In genomic region chr7:43114451-43114765, GRCh38 we compare ENCODE assay signal across 23 cellular contexts. TPM values are rescaled to one million over a fixed set of nuclear protein-coding genes. Genes with fewer than 3 reads are reported as not detected.
DNase-seq lines count a peak whose midpoint lies in the region; ATAC-seq, FAIRE-seq and TF ChIP-seq lines count a peak whose summit lies in the region.
"Had no signal": no experiment of that assay in that cellular context is flagged by ENCODE, and none has a peak within 500 bp of the region (broad histone marks: within the 10 kb centered on the region; RNA-seq: fewer than 3 reads in every experiment).

No MANE protein-coding gene starts in this region.

- H3K79me2 ChIP-seq in K562 (ENCODE audit: control insufficient read depth, insufficient read depth, low read length), result no peaks in the 10 kb centered on the region
- no peaks in the 10 kb centered on the region for H3K79me2 ChIP-seq in PC-3 (ENCODE audit: low read length)

- TF ChIP-seq RAD21 in K562 (CRISPR knock-in tag; conservative IDR thresholded peaks at IDR 0.05 in 1 of 2, IDR thresholded peaks at IDR 0.05 in 1 of 2), result no peak

- peaks cover 63% of the 10 kb centered on the region for H3K27me3 Mint-ChIP-seq in type B pancreatic cell

- H3K4me1 ChIP-seq in HUES48 (ENCODE audit: control insufficient read depth, insufficient read depth, low read length), result peaks cover 44% of the 10 kb centered on the region
- peaks cover 0 to 17% of the 10 kb centered on the region in 2 experiments; a peak in 3 of 5 replicates for H3K4me1 ChIP-seq in K562 (replicated peaks in 1 of 2; ENCODE audit: control insufficient read depth in 2 of 2, insufficient read depth in 2 of 2, low read length in 2 of 2)
- H3K4me1 ChIP-seq in iPS-15b (ENCODE audit: control insufficient read depth, insufficient read depth, low read length), result peaks cover 21% of the 10 kb centered on the region
- H3K4me1 ChIP-seq in PC-3 (ENCODE audit: insufficient read depth, low read length), result peaks cover 5% of the 10 kb centered on the region; the same call in 1 of the 2 replicates
- H3K4me1 ChIP-seq in right cardiac atrium (ENCODE audit: control insufficient read depth, insufficient read depth, low read length), result no peaks in the 10 kb centered on the region

- CTCF ChIA-PET in K562 (lab: Yijun Ruan, JAX; ENCODE audit: low intra/inter-chr PET ratio) (no interaction called here), PC-3 (lab: Charles Lee) (no interaction called here)

- H4K20me1 ChIP-seq in K562 (replicated peaks; ENCODE audit: control insufficient read depth, insufficient read depth, low read length) (no peaks in the 10 kb centered on the region), PC-3 (ENCODE audit: low read length) (0 out of 2 replicates have a peak, but pooled peaks cover 2% of the 10 kb centered on the region)

- H3K4me3 ChIP-seq in HUES48 (ENCODE audit: low read depth, low read length), result peak overlapping the region; percentile 74
- no peak overlapping the region for H3K4me3 ChIP-seq in K562
- H3K4me3 ChIP-seq in iPS-15b (ENCODE audit: low read depth, low read length), result peak overlapping the region; percentile 78
- H3K4me3 ChIP-seq in PC-3 (ENCODE audit: low read length), result no peak overlapping the region
- no peak overlapping the region for H3K4me3 ChIP-seq in right cardiac atrium (ENCODE audit: low read length)

- H3K9me2 ChIP-seq in PC-3 (replicated peaks; ENCODE audit: low read length), result no peaks in the 10 kb centered on the region
- H3K9me2 ChIP-seq: SK-N-SH had no signal

- POLR2A ChIA-PET in K562 (lab: Yijun Ruan, JAX) (no interaction called here), PC-3 (lab: Charles Lee; ENCODE audit: unreplicated experiment) (no interaction called here)

- peaks cover 7% of the 10 kb centered on the region for H3K4me1 Mint-ChIP-seq in type B pancreatic cell (ENCODE audit: unreplicated experiment)

- TF ChIP-seq EP300 in K562 (IDR thresholded peaks at IDR 0.05; ENCODE audit: low read length), result no peak

- H3K4me2 ChIP-seq in K562 (ENCODE audit: insufficient read depth, low read length) (no peak overlapping the region), PC-3 (ENCODE audit: low read length) (no peak overlapping the region)

- in situ Hi-C loops in K562 (cut with MboI), result no loop called here

- H3K36me3 ChIP-seq in HUES48 (ENCODE audit: control insufficient read depth, insufficient read depth, low read length), result no peaks in the 10 kb centered on the region
- no peaks in the 10 kb centered on the region for H3K36me3 ChIP-seq in K562 (ENCODE audit: control insufficient read depth, insufficient read depth, low read length)
- H3K36me3 ChIP-seq in iPS-15b (ENCODE audit: control insufficient read depth, insufficient read depth, low read length), result no peaks in the 10 kb centered on the region
- no peaks in the 10 kb centered on the region for H3K36me3 ChIP-seq in PC-3 (ENCODE audit: low read depth, low read length)
- H3K36me3 ChIP-seq: esophagus squamous epithelium had no signal

- no peaks in the 10 kb centered on the region for H3K36me3 Mint-ChIP-seq in type B pancreatic cell
- H3K36me3 Mint-ChIP-seq: immature natural killer cell had no signal

- H3K27me3 ChIP-seq in HUES48 (ENCODE audit: control insufficient read depth, insufficient read depth, low read length) (peaks cover 33% of the 10 kb centered on the region), K562 (ENCODE audit: control insufficient read depth in 2 of 2, insufficient read depth in 2 of 2, low read length in 2 of 2) (peaks cover 23% of the 10 kb centered on the region in 2 experiments; a peak in 4 of 5 replicates), iPS-15b (ENCODE audit: control insufficient read depth, insufficient read depth, low read length) (peaks cover 32% of the 10 kb centered on the region), PC-3 (ENCODE audit: low read length) (peaks cover 85% of the 10 kb centered on the region), right cardiac atrium (ENCODE audit: control insufficient read depth, insufficient read depth) (no peaks in the 10 kb centered on the region)

- FAIRE-seq in K562 (lab: Jason Lieb, UNC), result no peak

- H3K9me3 ChIP-seq in HUES48 (ENCODE audit: control insufficient read depth, insufficient read depth, low read length), result no peaks in the 10 kb centered on the region
- no peaks in the 10 kb centered on the region for H3K9me3 ChIP-seq in K562 (replicated peaks; ENCODE audit: control insufficient read depth, insufficient read depth, low read depth, low read length)
- H3K9me3 ChIP-seq in iPS-15b (ENCODE audit: control insufficient read depth, insufficient read depth, low read length), result no peaks in the 10 kb centered on the region
- no peaks in the 10 kb centered on the region for H3K9me3 ChIP-seq in PC-3 (ENCODE audit: low read length)
- H3K9me3 ChIP-seq in right cardiac atrium (ENCODE audit: control insufficient read depth, low read length), result no peaks in the 10 kb centered on the region
- H3K9me3 ChIP-seq: esophagus squamous epithelium, SK-N-SH had no signal

- ATAC-seq in K562 (no peak), PC-3 (no peak), right cardiac atrium (no peak)
- ATAC-seq: activated CD8-positive, alpha-beta T cell treated with anti-CD3 and anti-CD28 coated beads, Interleukin-2, amount 10 ng/mL, durations not matched to agents 7 days and 5 days had no signal

- H3K27ac Mint-ChIP-seq in type B pancreatic cell, result no peak overlapping the region
- H3K27ac Mint-ChIP-seq: activated CD8-positive, alpha-beta T cell treated with anti-CD3 and anti-CD28 coated beads, Interleukin-2, amount 10 ng/mL, durations not matched to agents 7 days and 5 days; immature natural killer cell had no signal

- H3K9ac ChIP-seq in HUES48 (ENCODE audit: low read depth, low read length) (peak overlapping the region; percentile 49; the same call in 1 of the 2 replicates), K562 (ENCODE audit: insufficient read depth in 1 of 2, low read depth in 2 of 2, low read length in 2 of 2) (no peak overlapping the region), iPS-15b (ENCODE audit: low read depth, low read length) (no peak overlapping the region), PC-3 (ENCODE audit: low read length) (no peak overlapping the region)
- H3K9ac ChIP-seq: SK-N-SH had no signal

- no peak for TF ChIP-seq POLR2A in K562 (conservative IDR thresholded peaks at IDR 0.05)

- H3F3A ChIP-seq in PC-3 (ENCODE audit: low read length, unreplicated experiment), result no peaks in the 10 kb centered on the region

- no peak overlapping the region for H2AFZ ChIP-seq in K562 (ENCODE audit: low read depth, low read length)
- H2AFZ ChIP-seq in PC-3 (ENCODE audit: low read length), result no peak overlapping the region

- BruUV-seq in K562 (replicated peaks; lab: Mats Ljungman, UMichigan) (no TSS peak), PC-3 (replicated peaks; lab: Mats Ljungman, UMichigan) (no TSS peak)

- WGBS in K562 (ENCODE audit: insufficient coverage, low coverage, missing lambda C conversion rate), result 22% methylated on average over 3 of the region's 3 CpGs
- WGBS in right cardiac atrium, result 18% methylated on average over 3 of the region's 3 CpGs

- TF ChIP-seq CTCF in K562 (IDR thresholded peaks at IDR 0.05 in 2 of 3, conservative IDR thresholded peaks at IDR 0.05 in 1 of 3; ENCODE audit: insufficient read depth in 2 of 3, low read depth in 1 of 3, low read length in 3 of 3) (no peak), type B pancreatic cell (conservative IDR thresholded peaks at IDR 0.05) (no peak), PC-3 (conservative IDR thresholded peaks at IDR 0.05; ENCODE audit: low read depth, low read length) (no peak)

- H3K9me3 Mint-ChIP-seq in type B pancreatic cell, result no peaks in the 10 kb centered on the region
- H3K9me3 Mint-ChIP-seq: immature natural killer cell had no signal

- no peaks in the 10 kb centered on the region for H3K9me1 ChIP-seq in K562 (ENCODE audit: control insufficient read depth, insufficient read depth, low read length)

- DNase-seq in K562 (ENCODE audit: extremely low read depth in 1 of 4, low spot score in 3 of 4), result no peak
- no peak for DNase-seq in type B pancreatic cell (ENCODE audit: extremely low spot score, unreplicated experiment)
- DNase-seq in PC-3, result no peak
- no peak for DNase-seq in NCI-H187 (lab: John Stamatoyannopoulos, UW)
- DNase-seq in right cardiac atrium, result no peak
- DNase-seq: activated CD4-positive, CD25-positive, alpha-beta regulatory T cell; activated CD8-positive, alpha-beta T cell treated with anti-CD3 and anti-CD28 coated beads, Interleukin-2, amount 10 ng/mL, durations not matched to agents 7 days and 5 days; activated naive CD4-positive, alpha-beta T cell treated with Interleukin-2 at 50 U/mL for 16 hours; activated T-cell treated with anti-CD3 and anti-CD28 coated beads, Interleukin-2, amount 50 U/mL, for 1 hour; cerebellar nuclear complex; COR-L47; effector CD8-positive, alpha-beta T cell; esophagus squamous epithelium; immature natural killer cell; NCI-H1930; RPMI8226; SK-N-SH; trophoblast cell had no signal

- H3K4me3 Mint-ChIP-seq in type B pancreatic cell, result peak overlapping the region; percentile 78
- H3K4me3 Mint-ChIP-seq: activated CD8-positive, alpha-beta T cell treated with anti-CD3 and anti-CD28 coated beads, Interleukin-2, amount 10 ng/mL, durations not matched to agents 7 days and 5 days; immature natural killer cell had no signal

- H3K27ac ChIP-seq in HUES48 (ENCODE audit: low read depth, low read length) (no peak overlapping the region), K562 (ENCODE audit: extremely low read depth, low read depth, low read length) (no peak overlapping the region), PC-3 (ENCODE audit: low read length) (no peak overlapping the region), right cardiac atrium (ENCODE audit: low read length) (no peak overlapping the region)
- H3K27ac ChIP-seq: esophagus squamous epithelium had no signal

- intact Hi-C loops in K562 (cut with micrococcal nuclease), result loop anchor here (10.0 kb wide), 1 partner anchor 150 kb away; no protein-coding TSS in a partner anchor
- intact Hi-C loops in PC-3 (cut with micrococcal nuclease), result no loop called here
- intact Hi-C loops in right cardiac atrium (cut with DNase I), result no loop called here

RNA-seq across cellular contexts. Expression of gene HECW1, which starts 2.0 kb away (rescaled TPM):
- 0.33 and 0.39 TPM in 2 replicates for total RNA-seq in K562 (2011; cell fraction: chromatin; rRNA removed; ENCODE audit: low replicate concordance)
- 0.17 TPM in 1 of 2 replicates, not detected in the other for total RNA-seq in K562 (2011; cell fraction: nucleolus; rRNA removed)
- 0.08 and 0.88 TPM in 2 replicates for total RNA-seq in K562 (2011; cell fraction: nucleoplasm; rRNA removed)
- total RNA-seq in K562 (2014; rRNA removed), result 0.41 TPM in 1 of 2 replicates, not detected in the other
- not detected in 2 replicates for total RNA-seq in K562 (2014; rRNA removed; fragmentation: Illumina TruSeq; extraction: Trizol)
- 0.14 and 0.64 TPM in 2 replicates for total RNA-seq in K562 (2015; rRNA removed; fragmentation: Illumina TruSeq; extraction: Trizol)
- 0.47 TPM in 1 of 2 replicates, not detected in the other for total RNA-seq in K562 (2021)
- polyA plus RNA-seq in K562 (2011; rRNA removed), result 0.07 and 0.11 TPM in 2 replicates
- polyA plus RNA-seq in K562 (2011; cell fraction: cytosol; rRNA removed), result not detected in 2 replicates
- 0.13 and 0.20 TPM in 2 replicates for polyA plus RNA-seq in K562 (2011; cell fraction: nucleus; rRNA removed)
- polyA plus RNA-seq in K562 (2012), result 0.36 and 0.46 TPM in 2 replicates
- 0.13 TPM in 1 of 2 replicates, not detected in the other for polyA plus RNA-seq in K562 (2014; fragmentation: Illumina TruSeq; extraction: Trizol)
- under 1 TPM; 0.08 to 0.31 TPM for polyA plus RNA-seq in K562 (2014; fragmentation: Nextera tagmentation; extraction: Ambion mirVana)
- 0.43 TPM in 1 of 2 replicates, not detected in the other for polyA plus RNA-seq in K562 (2014; rRNA removed)
- polyA minus RNA-seq in K562 (2011; rRNA and poly(A)+ RNA removed), result not detected in 2 replicates
- not detected in 2 replicates for polyA minus RNA-seq in K562 (2011; cell fraction: cytosol; rRNA and poly(A)+ RNA removed)
- polyA minus RNA-seq in K562 (2011; cell fraction: nucleus; rRNA and poly(A)+ RNA removed), result not detected in 2 replicates
- total RNA-seq in type B pancreatic cell (ENCODE audit: low replicate concordance), result 0.90 and 1.4 TPM in 2 replicates
- 3.0 and 3.6 TPM in 2 replicates for total RNA-seq in PC-3 (2014; rRNA removed)
- not detected for total RNA-seq in right cardiac atrium
- polyA plus RNA-seq in right cardiac atrium, result 0.16 TPM
- total RNA-seq: activated CD8-positive, alpha-beta T cell treated with anti-CD3 and anti-CD28 coated beads, Interleukin-2, amount 10 ng/mL, durations not matched to agents 7 days and 5 days; glomerular endothelial cell; T-helper 2 cell treated with Interferon-gamma antibody and Interleukin-4, amounts not matched to agents 100 ng/mL and 5 ng/mL, for 36 hours had no signal
- polyA plus RNA-seq: immature natural killer cell, liver, SK-N-SH had no signal

Comparison
In these comparisons a context has a peak if more than half of its experiments do, and no peak if none do; other contexts are left out.
1. H3K4me3 ChIP-seq: peak in HUES48 (single experiment) and iPS-15b (single experiment); none in K562 (single experiment), PC-3 (single experiment) and right cardiac atrium (single experiment).